In the genomic region with DNA sequence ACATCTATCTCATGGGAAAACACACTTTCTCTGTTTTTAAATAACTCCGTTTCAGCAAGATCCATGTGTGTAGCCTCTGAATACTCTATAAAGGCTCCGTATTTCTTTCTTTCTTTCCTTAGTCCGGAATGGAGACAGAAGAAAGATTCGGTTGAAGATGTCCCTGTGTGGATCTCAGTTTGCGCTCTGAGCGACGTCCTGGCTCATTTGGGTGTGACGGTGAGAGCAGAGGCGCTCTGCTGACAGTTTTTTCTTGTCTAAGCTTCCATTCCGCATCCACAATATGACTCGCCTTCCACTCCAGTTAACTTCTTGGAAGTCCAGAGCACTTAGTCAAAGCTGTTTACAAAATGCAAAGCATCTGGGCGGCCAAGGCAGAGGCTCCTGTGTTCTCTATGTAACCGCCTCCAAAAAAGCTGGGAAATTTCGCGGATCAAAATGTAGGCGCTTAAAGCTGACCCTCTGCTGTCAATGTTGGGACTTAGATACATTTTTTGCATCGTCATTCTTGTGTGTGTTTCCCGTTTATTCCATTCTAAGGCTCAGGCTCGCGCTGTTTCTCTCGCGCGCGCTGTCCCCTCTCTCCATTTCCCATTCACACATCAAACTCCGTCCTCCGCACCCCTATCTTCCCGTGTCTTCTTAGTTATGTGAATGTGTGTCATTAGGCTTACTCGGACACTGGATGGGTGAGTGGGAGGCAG, we compare ENCODE assay signal across 8 cellular contexts. TPM values are rescaled to one million over a fixed set of nuclear protein-coding genes. Genes with fewer than 3 reads are reported as not detected.
DNase-seq lines count a peak whose midpoint lies in the region; ATAC-seq and TF ChIP-seq lines count a peak whose summit lies in the region.

No MANE protein-coding gene starts in this region.

- peak overlapping the region; percentile 97 for H3K4me3 Mint-ChIP-seq in type B pancreatic cell

- H3K4me1 Mint-ChIP-seq in type B pancreatic cell (ENCODE audit: unreplicated experiment) = peaks cover 28% of the 10 kb centered on the region

- ATAC-seq in stimulated activated naive CD8-positive, alpha-beta T cell treated with anti-CD3 and anti-CD28 coated beads, Interleukin-15, Interleukin-2, amounts not matched to agents 100 U/mL and 50 U/mL, for 24 hours = no peak
- no peak for ATAC-seq in HG03571 (IDR thresholded peaks at IDR 0.05; ENCODE audit: unreplicated experiment)
- no peak for ATAC-seq in HG02763 (IDR thresholded peaks at IDR 0.05; ENCODE audit: unreplicated experiment)
- ATAC-seq in GM21717 (IDR thresholded peaks at IDR 0.05; ENCODE audit: unreplicated experiment) = no peak

- no peaks in the 10 kb centered on the region for H3K9me3 Mint-ChIP-seq in type B pancreatic cell

- peaks cover 3 to 5% of the 10 kb centered on the region in 2 donors for H3K4me1 ChIP-seq in duodenal mucosa (ENCODE audit: control insufficient read depth in 1 of 2, insufficient read depth in 2 of 2, low read length in 2 of 2)

- H3K27ac Mint-ChIP-seq in type B pancreatic cell = peak overlapping the region; percentile 76

- H3K36me3 ChIP-seq in duodenal mucosa (ENCODE audit: control insufficient read depth in 1 of 2, insufficient read depth in 2 of 2, low read length in 2 of 2) = no peaks in the 10 kb centered on the region

- H3K27ac ChIP-seq in duodenal mucosa (ENCODE audit: low read depth, low read length) = no peak overlapping the region

- DNase-seq in NCI-H226 = peak; percentile 55
- DNase-seq in lung microvascular endothelial cell (ENCODE audit: low read depth in 2 of 2) = peak; percentile 83 to 88
- DNase-seq in type B pancreatic cell (ENCODE audit: extremely low spot score, unreplicated experiment) = no peak
- DNase-seq in stimulated activated naive CD8-positive, alpha-beta T cell treated with anti-CD3 and anti-CD28 coated beads, Interleukin-15, Interleukin-2, amounts not matched to agents 100 U/mL and 50 U/mL, for 24 hours = no peak

- H3K27me3 Mint-ChIP-seq in type B pancreatic cell = peaks cover 75% of the 10 kb centered on the region

- TF ChIP-seq CTCF in type B pancreatic cell (conservative IDR thresholded peaks at IDR 0.05) = no peak

- H3K27me3 ChIP-seq in duodenal mucosa (ENCODE audit: control insufficient read depth in 1 of 2, insufficient read depth in 2 of 2, low read length in 2 of 2) = peaks cover 5 to 20% of the 10 kb centered on the region in 2 donors

- H3K9me3 ChIP-seq in duodenal mucosa (ENCODE audit: control insufficient read depth in 1 of 2, low read length in 2 of 2) = peaks cover 0 to 11% of the 10 kb centered on the region in 2 donors

- no peak overlapping the region for H3K9ac ChIP-seq in duodenal mucosa (ENCODE audit: low read depth in 1 of 2, low read length in 2 of 2)

- peak overlapping the region; percentile 41 to 56 for H3K4me3 ChIP-seq in duodenal mucosa (ENCODE audit: low read depth in 1 of 2, low read length in 2 of 2)

- H3K36me3 Mint-ChIP-seq in type B pancreatic cell = no peaks in the 10 kb centered on the region

RNA-seq across cellular contexts. Expression of gene FLRT2, which starts 0.9 kb away (rescaled TPM):
- total RNA-seq in lung microvascular endothelial cell (86.5 and 139 TPM in 2 replicates), type B pancreatic cell (ENCODE audit: low replicate concordance) (30.3 and 127 TPM in 2 replicates)

Comparison
In these comparisons a context has a peak if more than half of its experiments do, and no peak if none do; other contexts are left out.
1. DNase-seq: peak in NCI-H226 (single experiment) and lung microvascular endothelial cell (2 of 2); none in type B pancreatic cell (single experiment) and stimulated activated naive CD8-positive, alpha-beta T cell treated with anti-CD3 and anti-CD28 coated beads, Interleukin-15, Interleukin-2, amounts not matched to agents 100 U/mL and 50 U/mL, for 24 hours (single experiment).